Comparison of ENCODE assay signal across 38 cellular contexts in the genomic region with DNA sequence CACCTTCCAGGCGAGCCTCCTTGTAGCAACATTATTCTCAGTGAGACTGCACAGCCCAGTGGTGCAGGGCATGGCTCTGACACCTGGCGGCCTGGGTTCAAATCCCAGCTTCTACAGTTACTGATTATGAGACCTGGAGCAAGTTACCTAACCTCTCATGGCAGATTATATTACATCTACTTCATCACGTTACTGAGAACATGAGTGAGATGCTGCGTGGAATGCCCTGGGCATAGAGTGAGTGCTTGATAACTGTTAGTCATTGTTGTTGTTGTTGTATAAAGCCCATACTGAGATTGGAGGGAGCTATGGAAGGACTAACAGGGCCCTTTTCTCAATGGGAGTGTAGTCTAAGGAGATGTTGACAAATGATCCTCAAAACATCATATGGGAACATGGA.
"Had no signal": no experiment of that assay in that cellular context is flagged by ENCODE, and none has a peak within 500 bp of the region (broad histone marks: within the 10 kb centered on the region; RNA-seq: fewer than 3 reads in every experiment).

No MANE protein-coding gene starts in this region.

- H3K4me1 ChIP-seq: adrenal gland, body of pancreas, breast epithelium had no signal

- H3K4me3 ChIP-seq: adrenal gland, body of pancreas, breast epithelium had no signal

- DNase-seq: activated B cell treated with CpG ODN at 0.5 μM for 24 hours; activated CD4-positive, alpha-beta memory T cell treated with anti-CD3 and anti-CD28 coated beads, Interleukin-2, amount 10 ng/mL, durations not matched to agents 7 days and 5 days; activated CD4-positive, alpha-beta T cell treated with anti-CD3 and anti-CD28 coated beads for 1 hour; activated CD4-positive, alpha-beta T cell treated with anti-CD3 and anti-CD28 coated beads for 36 hours; activated CD4-positive, alpha-beta T cell treated with anti-CD3 and anti-CD28 coated beads for 48 hours; activated CD4-positive, alpha-beta T cell treated with anti-CD3 and anti-CD28 coated beads, Interleukin-2, amount 10 ng/mL, durations not matched to agents 7 days and 5 days; activated CD4-positive, alpha-beta T cell treated with anti-CD3 and anti-CD28 coated beads, Interleukin-2, amount 50 U/mL, for 48 hours; activated CD8-positive, alpha-beta memory T cell treated with anti-CD3 and anti-CD28 coated beads for 24 hours; activated CD8-positive, alpha-beta memory T cell treated with anti-CD3 and anti-CD28 coated beads, Interleukin-2, amount 10 ng/mL, durations not matched to agents 7 days and 5 days; activated CD8-positive, alpha-beta memory T cell treated with anti-CD3 and anti-CD28 coated beads, Interleukin-2, amount 50 U/mL, for 48 hours; activated CD8-positive, alpha-beta T cell treated with anti-CD3 and anti-CD28 coated beads, Interleukin-2, amount 10 ng/mL, durations not matched to agents 7 days and 5 days; activated effector memory CD4-positive, alpha-beta T cell treated with anti-CD3 and anti-CD28 coated beads, Interleukin-2, amount 50 U/mL, for 16 hours; activated gamma-delta T cell treated with Interleukin-2 at 50 U/mL for 16 hours; activated naive CD4-positive, alpha-beta T cell; activated naive CD4-positive, alpha-beta T cell treated with anti-CD3 and anti-CD28 coated beads for 36 hours; activated naive CD4-positive, alpha-beta T cell treated with anti-CD3 and anti-CD28 coated beads, Interleukin-2, amount 50 U/mL, for 16 hours; activated naive CD8-positive, alpha-beta T cell treated with anti-CD3 and anti-CD28 coated beads for 36 hours; activated T-cell treated with anti-CD3 and anti-CD28 coated beads, Interleukin-2, amount 50 U/mL, for 24 hours; activated T-cell treated with anti-CD3 and anti-CD28 coated beads, Interleukin-2, amount 50 U/mL, for 72 hours; adrenal gland; amniotic stem cell; aorta; body of pancreas; brain microvascular endothelial cell; central memory CD4-positive, alpha-beta T cell; T-helper 1 cell; T-helper 2 cell; T-helper 9 cell had no signal

- H3K27me3 Mint-ChIP-seq: activated B cell treated with CpG ODN at 0.5 μM for 24 hours; activated CD4-positive, alpha-beta memory T cell treated with anti-CD3 and anti-CD28 coated beads, Interleukin-2, amount 10 ng/mL, durations not matched to agents 7 days and 5 days; activated CD4-positive, alpha-beta T cell treated with anti-CD3 and anti-CD28 coated beads for 36 hours; activated CD4-positive, alpha-beta T cell treated with anti-CD3 and anti-CD28 coated beads, Interleukin-2, amount 10 ng/mL, durations not matched to agents 7 days and 5 days; activated CD8-positive, alpha-beta memory T cell treated with anti-CD3 and anti-CD28 coated beads, Interleukin-2, amount 10 ng/mL, durations not matched to agents 7 days and 5 days; activated naive CD8-positive, alpha-beta T cell treated with anti-CD3 and anti-CD28 coated beads for 36 hours; activated T-cell treated with anti-CD3 and anti-CD28 coated beads, Interleukin-2, amount 50 U/mL, for 24 hours; activated T-helper 17 cell treated with anti-CD3 and anti-CD28 coated beads, Interleukin-2, amount 50 U/mL, for 72 hours had no signal

- H3K27ac ChIP-seq: adrenal gland, body of pancreas, brain microvascular endothelial cell, breast epithelium, VCaP had no signal

- H3K27me3 ChIP-seq: adrenal gland, body of pancreas, brain microvascular endothelial cell, breast epithelium had no signal

- H3K9me3 ChIP-seq: adrenal gland, body of pancreas, breast epithelium had no signal

- ATAC-seq: activated CD4-positive, alpha-beta T cell treated with anti-CD3 and anti-CD28 coated beads for 36 hours; activated CD4-positive, CD25-positive, alpha-beta regulatory T cell treated with anti-CD3 and anti-CD28 coated beads, Interleukin-2, amount 50 U/mL, for 24 hours; activated CD8-positive, alpha-beta memory T cell treated with anti-CD3 and anti-CD28 coated beads, Interleukin-2, amount 10 ng/mL, durations not matched to agents 7 days and 5 days; activated CD8-positive, alpha-beta T cell treated with anti-CD3 and anti-CD28 coated beads, Interleukin-2, amount 10 ng/mL, durations not matched to agents 7 days and 5 days; activated naive CD4-positive, alpha-beta T cell treated with anti-CD3 and anti-CD28 coated beads, Interleukin-2, amount 50 U/mL, for 72 hours; activated T-cell treated with anti-CD3 and anti-CD28 coated beads, Interleukin-2, amount 50 U/mL, for 72 hours; activated T-helper 17 cell treated with anti-CD3 and anti-CD28 coated beads, Interleukin-2, amount 50 U/mL, for 72 hours; body of pancreas had no signal

- H3K27ac Mint-ChIP-seq: activated B cell treated with CpG ODN at 0.5 μM for 24 hours; activated CD4-positive, alpha-beta memory T cell treated with anti-CD3 and anti-CD28 coated beads, Interleukin-2, amount 10 ng/mL, durations not matched to agents 7 days and 5 days; activated CD4-positive, alpha-beta T cell treated with anti-CD3 and anti-CD28 coated beads for 36 hours; activated CD4-positive, alpha-beta T cell treated with anti-CD3 and anti-CD28 coated beads, Interleukin-2, amount 10 ng/mL, durations not matched to agents 7 days and 5 days; activated CD8-positive, alpha-beta memory T cell treated with anti-CD3 and anti-CD28 coated beads, Interleukin-2, amount 10 ng/mL, durations not matched to agents 7 days and 5 days; activated CD8-positive, alpha-beta T cell treated with anti-CD3 and anti-CD28 coated beads, Interleukin-2, amount 10 ng/mL, durations not matched to agents 7 days and 5 days; activated naive CD4-positive, alpha-beta T cell treated with anti-CD3 and anti-CD28 coated beads for 36 hours; activated naive CD4-positive, alpha-beta T cell treated with anti-CD3 and anti-CD28 coated beads, Interleukin-2, amount 50 U/mL, for 72 hours; activated naive CD8-positive, alpha-beta T cell treated with anti-CD3 and anti-CD28 coated beads for 36 hours; activated T-cell treated with anti-CD3 and anti-CD28 coated beads, Interleukin-2, amount 50 U/mL, for 24 hours; activated T-cell treated with anti-CD3 and anti-CD28 coated beads, Interleukin-2, amount 50 U/mL, for 72 hours; activated T-helper 1 cell treated with anti-CD3 and anti-CD28 coated beads, Interleukin-12 subunit alpha, Interleukin-12 subunit beta, Interleukin-2, Interleukin-4 antibody, amounts not matched to agents 30 ng/mL and 10 ng/mL and 1 ng/mL, durations not matched to agents 14 hours and 24 hours and 36 hours; activated T-helper 17 cell treated with anti-CD3 and anti-CD28 coated beads, Interleukin-2, amount 50 U/mL, for 72 hours; T-helper 1 cell treated with Interleukin-12 subunit alpha and Interleukin-12 subunit beta and Interleukin-4 antibody, amounts not matched to agents 30 μg/mL and 1 μg/mL, for 36 hours; T-helper 2 cell treated with Interferon-gamma antibody and Interleukin-4, amounts not matched to agents 5 μg/mL and 100 μg/mL, for 36 hours had no signal

- FAIRE-seq: astrocyte, TTC549 had no signal

- H3K36me3 Mint-ChIP-seq: activated CD8-positive, alpha-beta memory T cell treated with anti-CD3 and anti-CD28 coated beads, Interleukin-2, amount 10 ng/mL, durations not matched to agents 7 days and 5 days; activated naive CD4-positive, alpha-beta T cell treated with anti-CD3 and anti-CD28 coated beads, Interleukin-2, amount 50 U/mL, for 72 hours; activated naive CD8-positive, alpha-beta T cell treated with anti-CD3 and anti-CD28 coated beads for 36 hours had no signal

- H3K4me3 Mint-ChIP-seq: activated B cell treated with CpG ODN at 0.5 μM for 24 hours; activated CD4-positive, alpha-beta memory T cell treated with anti-CD3 and anti-CD28 coated beads, Interleukin-2, amount 10 ng/mL, durations not matched to agents 7 days and 5 days; activated CD4-positive, alpha-beta T cell treated with anti-CD3 and anti-CD28 coated beads for 36 hours; activated CD4-positive, alpha-beta T cell treated with anti-CD3 and anti-CD28 coated beads, Interleukin-2, amount 10 ng/mL, durations not matched to agents 7 days and 5 days; activated CD8-positive, alpha-beta memory T cell treated with anti-CD3 and anti-CD28 coated beads, Interleukin-2, amount 10 ng/mL, durations not matched to agents 7 days and 5 days; activated CD8-positive, alpha-beta T cell treated with anti-CD3 and anti-CD28 coated beads, Interleukin-2, amount 10 ng/mL, durations not matched to agents 7 days and 5 days; activated naive CD4-positive, alpha-beta T cell treated with anti-CD3 and anti-CD28 coated beads for 36 hours; activated naive CD8-positive, alpha-beta T cell treated with anti-CD3 and anti-CD28 coated beads for 36 hours; activated T-cell treated with anti-CD3 and anti-CD28 coated beads, Interleukin-2, amount 50 U/mL, for 24 hours; activated T-cell treated with anti-CD3 and anti-CD28 coated beads, Interleukin-2, amount 50 U/mL, for 72 hours; activated T-helper 1 cell treated with anti-CD3 and anti-CD28 coated beads, Interleukin-12 subunit alpha, Interleukin-12 subunit beta, Interleukin-2, Interleukin-4 antibody, amounts not matched to agents 30 ng/mL and 10 ng/mL and 1 ng/mL, durations not matched to agents 14 hours and 24 hours and 36 hours; activated T-helper 17 cell treated with anti-CD3 and anti-CD28 coated beads, Interleukin-2, amount 50 U/mL, for 72 hours; T-helper 1 cell treated with Interleukin-12 subunit alpha and Interleukin-12 subunit beta and Interleukin-4 antibody, amounts not matched to agents 30 μg/mL and 1 μg/mL, for 36 hours; T-helper 2 cell treated with Interferon-gamma antibody and Interleukin-4, amounts not matched to agents 5 μg/mL and 100 μg/mL, for 36 hours had no signal

- H3K9me3 Mint-ChIP-seq: activated B cell treated with CpG ODN at 0.5 μM for 24 hours; activated CD4-positive, alpha-beta memory T cell treated with anti-CD3 and anti-CD28 coated beads, Interleukin-2, amount 10 ng/mL, durations not matched to agents 7 days and 5 days; activated CD4-positive, alpha-beta T cell treated with anti-CD3 and anti-CD28 coated beads, Interleukin-2, amount 10 ng/mL, durations not matched to agents 7 days and 5 days; activated naive CD4-positive, alpha-beta T cell treated with anti-CD3 and anti-CD28 coated beads for 36 hours; activated naive CD4-positive, alpha-beta T cell treated with anti-CD3 and anti-CD28 coated beads, Interleukin-2, amount 50 U/mL, for 72 hours; activated naive CD8-positive, alpha-beta T cell treated with anti-CD3 and anti-CD28 coated beads for 36 hours; activated T-cell treated with anti-CD3 and anti-CD28 coated beads, Interleukin-2, amount 50 U/mL, for 24 hours; activated T-cell treated with anti-CD3 and anti-CD28 coated beads, Interleukin-2, amount 50 U/mL, for 72 hours; activated T-helper 1 cell treated with anti-CD3 and anti-CD28 coated beads, Interleukin-12 subunit alpha, Interleukin-12 subunit beta, Interleukin-2, Interleukin-4 antibody, amounts not matched to agents 30 ng/mL and 10 ng/mL and 1 ng/mL, durations not matched to agents 14 hours and 24 hours and 36 hours; activated T-helper 17 cell treated with anti-CD3 and anti-CD28 coated beads, Interleukin-2, amount 50 U/mL, for 72 hours; T-helper 1 cell treated with Interleukin-12 subunit alpha and Interleukin-12 subunit beta and Interleukin-4 antibody, amounts not matched to agents 30 μg/mL and 1 μg/mL, for 36 hours; T-helper 2 cell treated with Interferon-gamma antibody and Interleukin-4, amounts not matched to agents 5 μg/mL and 100 μg/mL, for 36 hours had no signal

- H3K36me3 ChIP-seq: adrenal gland, brain microvascular endothelial cell, breast epithelium had no signal

- H3K4me1 Mint-ChIP-seq: activated CD4-positive, alpha-beta T cell treated with anti-CD3 and anti-CD28 coated beads, Interleukin-2, amount 10 ng/mL, durations not matched to agents 7 days and 5 days; activated T-helper 17 cell treated with anti-CD3 and anti-CD28 coated beads, Interleukin-2, amount 50 U/mL, for 72 hours had no signal
